In genomic region chr5:134504629-134505300, GRCh38 we compare ENCODE assay signal across 13 cellular contexts. TPM values are rescaled to one million over a fixed set of nuclear protein-coding genes. Genes with fewer than 3 reads are reported as not detected.
DNase-seq lines count a peak whose midpoint lies in the region; ATAC-seq, FAIRE-seq and TF ChIP-seq lines count a peak whose summit lies in the region.
"Had no signal": no experiment of that assay in that cellular context is flagged by ENCODE, and none has a peak within 500 bp of the region (broad histone marks: within the 10 kb centered on the region; RNA-seq: fewer than 3 reads in every experiment).

No MANE protein-coding gene starts in this region.

- DNase-seq in MCF 10A (ENCODE audit: unreplicated experiment) (no peak), mammary epithelial cell (no peak), T-helper 17 cell (no peak), HepG2 (ENCODE audit: low spot score) (no peak), upper lobe of left lung (no peak), D721Med (ENCODE audit: insufficient read length, low spot score) (no peak), cerebellum (ENCODE audit: low spot score) (no peak)
- DNase-seq: H7, Karpas-422, NCI-H2029 had no signal

- H3K9me3 ChIP-seq in mammary epithelial cell (replicated peaks; ENCODE audit: insufficient read depth, low read length) (no peaks in the 10 kb centered on the region), T-helper 17 cell (ENCODE audit: control insufficient read depth, low read length, poor library complexity, severe bottlenecking) (no peaks in the 10 kb centered on the region), HepG2 (ENCODE audit: low read length) (no peaks in the 10 kb centered on the region), upper lobe of left lung (no peaks in the 10 kb centered on the region)
- H3K9me3 ChIP-seq: SJCRH30 had no signal

- H3K36me3 ChIP-seq in mammary epithelial cell (ENCODE audit: insufficient read depth, low read length) (no peaks in the 10 kb centered on the region), HepG2 (replicated peaks in 1 of 2; ENCODE audit: control insufficient read depth in 1 of 2, insufficient read depth in 2 of 2, low read length in 2 of 2) (no peaks in the 10 kb centered on the region), upper lobe of left lung (no peaks in the 10 kb centered on the region)
- H3K36me3 ChIP-seq: cardiac muscle cell, SJCRH30 had no signal

- TF ChIP-seq POLR2A in HepG2 (IDR thresholded peaks at IDR 0.05; ENCODE audit: insufficient read depth in 1 of 2, low read depth in 2 of 2, low read length in 2 of 2) (no peak), upper lobe of left lung (IDR thresholded peaks at IDR 0.05) (no peak)

- H3K9me3 Mint-ChIP-seq in MCF 10A (ENCODE audit: unreplicated experiment) = no peaks in the 10 kb centered on the region

- H3K4me2 ChIP-seq in mammary epithelial cell (ENCODE audit: insufficient read depth, low read depth, low read length) (no peak overlapping the region), HepG2 (ENCODE audit: low read depth, low read length) (peak overlapping the region; percentile 91)

- intact Hi-C loops in MCF 10A (cut with micrococcal nuclease) = no loop called here
- intact Hi-C loops in mammary epithelial cell (cut with micrococcal nuclease) = no loop called here
- intact Hi-C loops in HepG2 (cut with micrococcal nuclease; ENCODE audit: unreplicated experiment) = no loop called here

- H4K20me1 ChIP-seq in mammary epithelial cell (ENCODE audit: insufficient read depth, low read length) (no peaks in the 10 kb centered on the region), HepG2 (ENCODE audit: insufficient read depth, low read length) (no peaks in the 10 kb centered on the region)

- H3K27me3 ChIP-seq in mammary epithelial cell (ENCODE audit: insufficient read depth, low read length) (no peaks in the 10 kb centered on the region), HepG2 (ENCODE audit: control insufficient read depth in 1 of 2, insufficient read depth in 2 of 2, low read length in 2 of 2) (no peaks in the 10 kb centered on the region; a peak in 1 of 5 replicates), upper lobe of left lung (no peaks in the 10 kb centered on the region)
- H3K27me3 ChIP-seq: cardiac muscle cell, SJCRH30 had no signal

- H3K27ac Mint-ChIP-seq in MCF 10A (ENCODE audit: low read depth, unreplicated experiment) = peak overlapping the region; percentile 90
- H3K27ac Mint-ChIP-seq in T-helper 17 cell = peak overlapping the region; percentile 94

- POLR2A ChIA-PET in MCF 10A (lab: Yijun Ruan, JAX) (interaction anchor here (0.8 to 20.3 kb wide), 5 partner anchors 7 to 68 kb away, joined by 3 to 300 read pairs (median 85); partner anchors contain the start of gene JADE2), HepG2 (lab: Yijun Ruan, JAX) (interaction anchor here (0.6 to 7.2 kb wide), 5 partner anchors 10 to 121 kb away, joined by 3 to 181 read pairs (median 85); partner anchors contain the start of genes CDKN2AIPNL and JADE2)

- no peak for TF ChIP-seq RAD21 in HepG2 (CRISPR knock-in tag; IDR thresholded peaks at IDR 0.05)

- ATAC-seq in T-helper 17 cell = no peak
- no peak for ATAC-seq in HepG2
- no peak for ATAC-seq in upper lobe of left lung (ENCODE audit: low FRiP score in 2 of 2)
- no peak for ATAC-seq in esophagus mucosa

- FAIRE-seq in HepG2 (lab: Jason Lieb, UNC) (no peak), D721Med (lab: Jason Lieb, UNC) (no peak)

- CTCF ChIA-PET in MCF 10A (lab: Yijun Ruan, JAX) (interaction anchor here (0.6 to 3.7 kb wide), 7 partner anchors 18 to 134 kb away, joined by 3 to 16 read pairs (median 3); no protein-coding TSS in a partner anchor), mammary epithelial cell (lab: Charles Lee; ENCODE audit: low non-redundant PET) (no interaction called here), HepG2 (lab: Yijun Ruan, JAX; ENCODE audit: low intra/inter-chr PET ratio, low total read pairs) (no interaction called here)

- H3K4me3 Mint-ChIP-seq in MCF 10A (ENCODE audit: unreplicated experiment) = no peak overlapping the region
- no peak overlapping the region for H3K4me3 Mint-ChIP-seq in T-helper 17 cell

- H2AFZ ChIP-seq in mammary epithelial cell (ENCODE audit: low read depth, low read length) (no peak overlapping the region), HepG2 (ENCODE audit: low read length) (no peak overlapping the region)

- H3K4me1 ChIP-seq in mammary epithelial cell (ENCODE audit: insufficient read depth, low read length) (peaks cover 58% of the 10 kb centered on the region), HepG2 (ENCODE audit: insufficient read depth, low read length) (peaks cover 85% of the 10 kb centered on the region), upper lobe of left lung (peaks cover 38 to 42% (median 41%) of the 10 kb centered on the region in 4 donors)

- peaks cover 59% of the 10 kb centered on the region for H3K4me1 Mint-ChIP-seq in MCF 10A (ENCODE audit: insufficient read depth, unreplicated experiment)
- peaks cover 23% of the 10 kb centered on the region for H3K4me1 Mint-ChIP-seq in T-helper 17 cell

- TF ChIP-seq EP300 in HepG2 (IDR thresholded peaks at IDR 0.05; ENCODE audit: low read depth in 2 of 2, low read length in 2 of 2) (no peak), HepG2 (CRISPR knock-in tag; IDR thresholded peaks at IDR 0.05; ENCODE audit: borderline replicate concordance) (no peak), upper lobe of left lung (IDR thresholded peaks at IDR 0.05) (no peak)

- H3K36me3 Mint-ChIP-seq in MCF 10A (ENCODE audit: insufficient read depth, unreplicated experiment) (peaks cover 6% of the 10 kb centered on the region), T-helper 17 cell (ENCODE audit: low read depth) (no peaks in the 10 kb centered on the region)

- no TSS peak for BruUV-seq in MCF 10A (replicated peaks; lab: Mats Ljungman, UMichigan)
- no TSS peak for BruUV-seq in mammary epithelial cell (replicated peaks; lab: Mats Ljungman, UMichigan)
- BruUV-seq in HepG2 (replicated peaks; lab: Mats Ljungman, UMichigan) = no TSS peak

- no peaks in the 10 kb centered on the region for H3K27me3 Mint-ChIP-seq in MCF 10A (ENCODE audit: insufficient read depth, unreplicated experiment)
- no peaks in the 10 kb centered on the region for H3K27me3 Mint-ChIP-seq in T-helper 17 cell

- H3K79me2 ChIP-seq in mammary epithelial cell (ENCODE audit: insufficient read depth, low read length) (no peaks in the 10 kb centered on the region), HepG2 (ENCODE audit: insufficient read depth, low read length) (peaks cover 13% of the 10 kb centered on the region)

- H3K9ac ChIP-seq in mammary epithelial cell (ENCODE audit: insufficient read depth, low read length) (no peak overlapping the region), HepG2 (ENCODE audit: insufficient read depth, low read depth, low read length) (peak overlapping the region; percentile 79)

- TF ChIP-seq CTCF in MCF 10A (IDR thresholded peaks at IDR 0.05; ENCODE audit: unreplicated experiment) (no peak), mammary epithelial cell (conservative IDR thresholded peaks at IDR 0.05 in 1 of 2, IDR thresholded peaks at IDR 0.05 in 1 of 2; ENCODE audit: extremely low read depth in 1 of 2, insufficient read depth in 1 of 2, low read depth in 1 of 2, low read length in 2 of 2) (no peak), HepG2 (CRISPR knock-in tag; IDR thresholded peaks at IDR 0.05) (no peak), upper lobe of left lung (IDR thresholded peaks at IDR 0.05) (no peak), D721Med (IDR thresholded peaks at IDR 0.05; ENCODE audit: insufficient read depth, missing control alignments) (no peak)

- dilution Hi-C loops in mammary epithelial cell (cut with HindIII; ENCODE audit: low sequenced_read_pairs) = no loop called here

- WGBS in mammary epithelial cell (ENCODE audit: low coverage, missing lambda C conversion rate) = 98% methylated on average over 11 of the region's 12 CpGs
- 98% methylated on average over 8 of the region's 12 CpGs for WGBS in HepG2 (ENCODE audit: low lambda C conversion rate)
- WGBS in upper lobe of left lung, 2 donors = 93 to 96% methylated on average over 12 of the region's 12 CpGs

- in situ Hi-C loops in mammary epithelial cell (cut with MboI; ENCODE audit: low sequenced_read_pairs in 2 of 2) = no loop called here
- in situ Hi-C loops in HepG2 (cut with HindIII; ENCODE audit: extremely low pct_ligation_motif_present, low pct_unique_long_range_greater_than_20kb) = no loop called here

- H3K27ac ChIP-seq in mammary epithelial cell (ENCODE audit: insufficient read depth, low read depth, low read length) (no peak overlapping the region), HepG2 (ENCODE audit: extremely low read length, insufficient read depth, low read length) (peak overlapping the region; percentile 92), upper lobe of left lung (peak overlapping the region; percentile 79 to 88 (median 86))
- H3K27ac ChIP-seq: SJCRH30 had no signal

- H3K4me3 ChIP-seq in mammary epithelial cell (replicated peaks in 1 of 3; ENCODE audit: insufficient read depth in 1 of 3, low read depth in 2 of 3, low read length in 3 of 3) (no peak overlapping the region), HepG2 (replicated peaks in 1 of 3; ENCODE audit: insufficient read depth in 1 of 3, low read depth in 2 of 3, low read length in 3 of 3) (peak overlapping the region in 1 of 3 experiments; percentile 62; a peak in 1 of 6 replicates), upper lobe of left lung (no peak overlapping the region)
- H3K4me3 ChIP-seq: cardiac muscle cell, SJCRH30 had no signal

RNA-seq across cellular contexts. Expression of gene JADE2, which starts 20.7 kb away (rescaled TPM):
- total RNA-seq in MCF 10A (2022) = 104 and 138 TPM in 2 replicates
- 10 to 100 TPM; 41.2 to 49.6 TPM for total RNA-seq in mammary epithelial cell
- 23.5 TPM for polyA plus RNA-seq in mammary epithelial cell
- 50.6 TPM for polyA minus RNA-seq in mammary epithelial cell
- total RNA-seq in T-helper 17 cell = 100 to 1,000 TPM; 129 to 138 TPM
- total RNA-seq in HepG2 (2016; rRNA removed; fragmentation: Illumina TruSeq; extraction: Trizol) = 15.1 and 15.6 TPM in 2 replicates
- 3.9 and 4.4 TPM in 2 replicates for total RNA-seq in HepG2 (2016; cell fraction: cytosol; rRNA removed; fragmentation: Illumina TruSeq; extraction: Trizol; ENCODE audit: low read depth)
- 15.7 and 16.4 TPM in 2 replicates for total RNA-seq in HepG2 (2016; cell fraction: insoluble cytoplasmic fraction; rRNA removed; fragmentation: Illumina TruSeq; extraction: Trizol)
- total RNA-seq in HepG2 (2016; cell fraction: membrane; rRNA removed; fragmentation: Illumina TruSeq; extraction: Trizol) = 9.9 and 14.2 TPM in 2 replicates
- 10.7 and 11.7 TPM in 2 replicates for total RNA-seq in HepG2 (2016; cell fraction: nucleus; rRNA removed; fragmentation: Illumina TruSeq; extraction: Trizol)
- 7.5 and 9.1 TPM in 2 replicates for polyA plus RNA-seq in HepG2 (2011; rRNA removed)
- polyA plus RNA-seq in HepG2 (2011; cell fraction: cytosol; rRNA removed) = 6.2 and 7.4 TPM in 2 replicates
- 10.9 and 11.6 TPM in 2 replicates for polyA plus RNA-seq in HepG2 (2011; cell fraction: nucleus; rRNA removed)
- polyA plus RNA-seq in HepG2 (2012) = 5.4 and 7.6 TPM in 2 replicates
- 1.7 and 2.3 TPM in 2 replicates for polyA plus RNA-seq in HepG2 (2016; cell fraction: cytosol; fragmentation: Illumina TruSeq; extraction: Trizol; ENCODE audit: low read depth)
- polyA plus RNA-seq in HepG2 (2016; cell fraction: insoluble cytoplasmic fraction; fragmentation: Illumina TruSeq; extraction: Trizol; ENCODE audit: low read depth) = 10.3 and 12.8 TPM in 2 replicates
- polyA plus RNA-seq in HepG2 (2016; cell fraction: membrane; fragmentation: Illumina TruSeq; extraction: Trizol; ENCODE audit: low read depth) = 4.9 and 6.8 TPM in 2 replicates
- 12.5 and 13.5 TPM in 2 replicates for polyA plus RNA-seq in HepG2 (2016; cell fraction: nucleus; fragmentation: Illumina TruSeq; extraction: Trizol; ENCODE audit: insufficient read depth, low read depth)
- 17.4 and 97.1 TPM in 2 replicates for polyA minus RNA-seq in HepG2 (2011; rRNA and poly(A)+ RNA removed; ENCODE audit: low replicate concordance)
- 6.2 and 12.3 TPM in 2 replicates for polyA minus RNA-seq in HepG2 (2011; cell fraction: cytosol; rRNA and poly(A)+ RNA removed)
- polyA minus RNA-seq in HepG2 (2011; cell fraction: nucleus; rRNA and poly(A)+ RNA removed) = 7.2 and 7.7 TPM in 2 replicates
- 100 to 1,000 TPM in 1 of 6 donors, 10 to 100 TPM in 5; 51.5 to 102 (median 69.5) TPM for total RNA-seq in upper lobe of left lung
- 4.5 TPM for total RNA-seq in cerebellum
- total RNA-seq in esophagus mucosa = 12.9 TPM
